Comparison of ENCODE assay signal across 1 cellular context in genomic region chr6:111871725-111872520, GRCh38.
TF ChIP-seq lines count a peak whose summit lies in the region.

No MANE protein-coding gene starts in this region.

TF ChIP-seq in SK-N-SH, 30 proteins besides CTCF, POLR2A, EP300 and RAD21 (continued from another document):
- TF ChIP-seq MXI1 (IDR thresholded peaks at IDR 0.05; ENCODE audit: low read depth, low read length) (no peak; the same call in 1 of the 2 replicates), YY1 (IDR thresholded peaks at IDR 0.05; ENCODE audit: low read depth) (no peak), RFX5 (IDR thresholded peaks at IDR 0.05; ENCODE audit: low read length) (no peak), RXRA (IDR thresholded peaks at IDR 0.05; ENCODE audit: borderline replicate concordance, low read depth) (no peak), USF1 (IDR thresholded peaks at IDR 0.05; ENCODE audit: borderline replicate concordance, low read depth) (no peak), FOXJ3 (CRISPR knock-in tag; IDR thresholded peaks at IDR 0.05) (no peak), NRF1 (IDR thresholded peaks at IDR 0.05; ENCODE audit: low read depth, low read length) (no peak), TEAD4 (IDR thresholded peaks at IDR 0.05; ENCODE audit: borderline replicate concordance, insufficient read depth) (no peak), GABPA (IDR thresholded peaks at IDR 0.05; ENCODE audit: low read depth) (peak; percentile 41), CHD2 (IDR thresholded peaks at IDR 0.05; ENCODE audit: low read length, partially characterized antibody) (no peak), JUND (IDR thresholded peaks at IDR 0.05) (no peak), ELF1 (IDR thresholded peaks at IDR 0.05) (no peak), IRF3 (IDR thresholded peaks at IDR 0.05; ENCODE audit: low read depth, low read length) (no peak)
TF ChIP-seq in SK-N-SH: peak in this region for 2.
